ENCODE assay signal across 8 cellular contexts in the genomic region with DNA sequence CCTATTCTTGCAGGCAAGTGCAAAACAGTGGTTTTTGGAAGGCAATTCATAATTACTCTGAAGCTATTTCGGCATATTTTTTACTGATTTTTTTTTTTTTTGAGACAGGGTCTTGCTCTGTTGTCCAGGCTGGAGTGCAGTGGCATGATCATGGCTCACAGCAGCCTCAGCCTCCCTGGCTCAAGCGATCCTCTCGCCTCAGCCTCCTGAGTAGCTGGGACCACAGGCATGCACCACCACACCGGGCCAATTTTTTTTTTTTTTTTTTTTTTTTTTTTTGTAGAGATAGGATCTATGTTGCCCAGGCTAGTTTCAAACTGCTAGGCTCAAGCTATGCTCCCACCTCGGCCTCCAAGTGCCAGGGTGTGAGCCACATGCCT. TPM values are rescaled to one million over a fixed set of nuclear protein-coding genes. Genes with fewer than 3 reads are reported as not detected.
A peak's percentile ranks its signal among the peaks of the same experiment; 100 is the strongest.
DNase-seq lines count a peak whose midpoint lies in the region; ATAC-seq, FAIRE-seq and TF ChIP-seq lines count a peak whose summit lies in the region.
"Not testable (repeated sequence)": the region's sequence is repeated elsewhere in the genome, so short reads cannot be mapped to it uniquely, and the experiment has no call there.

No MANE protein-coding gene starts in this region.

- peak overlapping the region; percentile 75 for H3K27ac ChIP-seq in CD8-positive, alpha-beta T cell (ENCODE audit: low read depth, low read length)
- H3K27ac ChIP-seq in adrenal gland (peak overlapping the region; percentile 43 to 91 (median 79)), endothelial cell of umbilical vein (ENCODE audit: insufficient read depth, low read depth, low read length) (peak overlapping the region; percentile 82), layer of hippocampus (ENCODE audit: low read depth, low read length) (peak overlapping the region; percentile 71), osteoblast (ENCODE audit: low read depth, low read length) (peak overlapping the region; percentile 77), testis (peak overlapping the region; percentile 93 to 95)

- H3K4me1 ChIP-seq in CD8-positive, alpha-beta T cell (ENCODE audit: insufficient read depth, low read length), result peaks cover 32% of the 10 kb centered on the region
- peaks cover 5 to 39% of the 10 kb centered on the region in 2 donors for H3K4me1 ChIP-seq in adrenal gland (replicated peaks in 1 of 2)
- peaks cover 30% of the 10 kb centered on the region for H3K4me1 ChIP-seq in endothelial cell of umbilical vein (ENCODE audit: control insufficient read depth, extremely low read depth, insufficient read depth, low read length)
- H3K4me1 ChIP-seq in osteoblast (ENCODE audit: insufficient read depth, low read length), result peaks cover 31% of the 10 kb centered on the region
- H3K4me1 ChIP-seq in testis, result not testable (repeated sequence)

- intact Hi-C loops in CD8-positive, alpha-beta T cell (cut with DNase I, micrococcal nuclease); adrenal gland (cut with DNase I); endothelial cell of umbilical vein (cut with micrococcal nuclease); testis (cut with DNase I; ENCODE audit: low total_unique reads): not testable (repeated sequence)

- not testable (repeated sequence) for FAIRE-seq in endothelial cell of umbilical vein (lab: Jason Lieb, UNC)

- DNase-seq in CD8-positive, alpha-beta T cell; Jurkat, Clone E6-1 (ENCODE audit: low read depth, low spot score); T-helper 17 cell; adrenal gland; endothelial cell of umbilical vein (ENCODE audit: low read depth, low spot score); osteoblast (ENCODE audit: insufficient read length, low spot score, missing footprints); testis: not testable (repeated sequence)

- H4K20me1 ChIP-seq in endothelial cell of umbilical vein (replicated peaks; ENCODE audit: control insufficient read depth, extremely low read depth, insufficient read depth, low read length); osteoblast (ENCODE audit: insufficient read depth, low read length): not testable (repeated sequence)

- peaks cover 26% of the 10 kb centered on the region for H3K36me3 Mint-ChIP-seq in CD8-positive, alpha-beta T cell
- H3K36me3 Mint-ChIP-seq in T-helper 17 cell (ENCODE audit: low read depth), result not testable (repeated sequence)

- H3K4me1 Mint-ChIP-seq in CD8-positive, alpha-beta T cell (ENCODE audit: low read depth), result peaks cover 29% of the 10 kb centered on the region
- peaks cover 19% of the 10 kb centered on the region for H3K4me1 Mint-ChIP-seq in T-helper 17 cell

- H2AFZ ChIP-seq in endothelial cell of umbilical vein (ENCODE audit: low read depth, low read length), result not testable (repeated sequence)
- peak overlapping the region; percentile 46 for H2AFZ ChIP-seq in osteoblast (ENCODE audit: low read length)

- H3K27ac Mint-ChIP-seq in CD8-positive, alpha-beta T cell, result peak overlapping the region; percentile 95
- peak overlapping the region; percentile 96 for H3K27ac Mint-ChIP-seq in T-helper 17 cell

- dilution Hi-C loops in endothelial cell of umbilical vein (cut with MboI; ENCODE audit: extremely low pct_ligation_motif_present, low sequenced_read_pairs), result not testable (repeated sequence)

- H3K4me3 ChIP-seq in CD8-positive, alpha-beta T cell (ENCODE audit: low read depth, low read length), result peak overlapping the region; percentile 38
- peak overlapping the region; percentile 61 for H3K4me3 ChIP-seq in Jurkat, Clone E6-1 (ENCODE audit: low read length)
- H3K4me3 ChIP-seq in adrenal gland (peak overlapping the region in 1 of 4 donors; percentile 82), endothelial cell of umbilical vein (replicated peaks in 1 of 3; ENCODE audit: insufficient read depth in 1 of 3, low read depth in 1 of 3, low read length in 3 of 3) (peak overlapping the region in 1 of 3 experiments; percentile 55), osteoblast (ENCODE audit: insufficient read depth, low read length) (peak overlapping the region; percentile 93), testis (peak overlapping the region in 1 of 2 donors; percentile 94)

- not testable (repeated sequence) for H3K9me1 ChIP-seq in endothelial cell of umbilical vein (replicated peaks; ENCODE audit: control insufficient read depth, extremely low read depth, insufficient read depth, low read length)

- not testable (repeated sequence) for TF ChIP-seq CTCF in CD8-positive, alpha-beta T cell (IDR thresholded peaks at IDR 0.05); adrenal gland (IDR thresholded peaks at IDR 0.05); endothelial cell of umbilical vein (IDR thresholded peaks at IDR 0.05; ENCODE audit: extremely low read depth in 1 of 2, insufficient read depth in 1 of 2, low read depth in 1 of 2, low read length in 2 of 2); osteoblast (IDR thresholded peaks at IDR 0.05; ENCODE audit: extremely low read depth, low read depth, low read length); testis (IDR thresholded peaks at IDR 0.05)

- H3K27me3 ChIP-seq in CD8-positive, alpha-beta T cell (ENCODE audit: insufficient read depth, low read length); adrenal gland; endothelial cell of umbilical vein (ENCODE audit: control insufficient read depth in 2 of 2, insufficient read depth in 2 of 2, low read length in 2 of 2); layer of hippocampus (ENCODE audit: control insufficient read depth, insufficient read depth, low read length); osteoblast (ENCODE audit: insufficient read depth, low read length); testis: not testable (repeated sequence)

- H3K9ac ChIP-seq in endothelial cell of umbilical vein (replicated peaks; ENCODE audit: extremely low read depth, insufficient read depth, low read length), result peak overlapping the region; percentile 71

- not testable (repeated sequence) for H3K36me3 ChIP-seq in CD8-positive, alpha-beta T cell (ENCODE audit: insufficient read depth, low read length); testis (ENCODE audit: low read depth, missing control alignments)
- H3K36me3 ChIP-seq in adrenal gland (replicated peaks in 1 of 2) (peaks cover 0 to 16% of the 10 kb centered on the region in 2 donors), endothelial cell of umbilical vein (ENCODE audit: control insufficient read depth in 2 of 2, extremely low read depth in 1 of 2, insufficient read depth in 2 of 2, low read length in 2 of 2) (peaks cover 5 to 14% of the 10 kb centered on the region in 2 experiments), osteoblast (ENCODE audit: insufficient read depth, low read length) (peaks cover 26% of the 10 kb centered on the region)

- not testable (repeated sequence) for ATAC-seq in CD8-positive, alpha-beta T cell; T-helper 17 cell

- CTCF ChIA-PET in CD8-positive, alpha-beta T cell (lab: Charles Lee), result interaction anchor here (1.0 to 3.5 kb wide), 11 partner anchors 8 to 88 kb away, joined by 3 to 23 read pairs (median 4); no protein-coding TSS in a partner anchor
- CTCF ChIA-PET in endothelial cell of umbilical vein (lab: Charles Lee), result interaction anchor here (0.8 to 3.1 kb wide), 15 partner anchors 9 to 237 kb away, joined by 3 to 16 read pairs (median 5); no protein-coding TSS in a partner anchor

- 83 to 90% (median 87%) methylated on average over 5 of the region's 5 CpGs for WGBS in adrenal gland, 4 donors
- WGBS in testis, 2 donors, result 78 to 85% methylated on average over 5 of the region's 5 CpGs

- not testable (repeated sequence) for H3K9me3 ChIP-seq in CD8-positive, alpha-beta T cell (ENCODE audit: low read length); T-helper 17 cell (ENCODE audit: control insufficient read depth, low read length, poor library complexity, severe bottlenecking); adrenal gland (replicated peaks in 1 of 3); endothelial cell of umbilical vein (replicated peaks; ENCODE audit: control insufficient read depth, insufficient read depth, low read length); osteoblast (ENCODE audit: low read depth, low read length); testis

- TF ChIP-seq POLR2A in adrenal gland (IDR thresholded peaks at IDR 0.05); endothelial cell of umbilical vein (IDR thresholded peaks at IDR 0.05; ENCODE audit: low read depth, low read length); testis (IDR thresholded peaks at IDR 0.05): not testable (repeated sequence)

- POLR2A ChIA-PET in CD8-positive, alpha-beta T cell (lab: Charles Lee), result interaction anchor here (0.7 to 1.8 kb wide), 7 partner anchors 8 to 236 kb away, joined by 3 to 9 read pairs (median 4); no protein-coding TSS in a partner anchor
- POLR2A ChIA-PET in endothelial cell of umbilical vein (lab: Charles Lee), result interaction anchor here (1.5 to 1.8 kb wide), 2 partner anchors 10 to 17 kb away, joined by 3 to 5 read pairs; no protein-coding TSS in a partner anchor

- peak overlapping the region; percentile 93 for H3K4me3 Mint-ChIP-seq in CD8-positive, alpha-beta T cell
- H3K4me3 Mint-ChIP-seq in T-helper 17 cell, result peak overlapping the region; percentile 93

- not testable (repeated sequence) for BruUV-seq in endothelial cell of umbilical vein (replicated peaks; lab: Mats Ljungman, UMichigan)

- H3K79me2 ChIP-seq in endothelial cell of umbilical vein (ENCODE audit: control insufficient read depth, insufficient read depth, low read length) (peaks cover 34% of the 10 kb centered on the region), osteoblast (ENCODE audit: insufficient read depth, low read length) (peaks cover 41% of the 10 kb centered on the region)

- not testable (repeated sequence) for H3K9me3 Mint-ChIP-seq in CD8-positive, alpha-beta T cell

- not testable (repeated sequence) for H3K27me3 Mint-ChIP-seq in CD8-positive, alpha-beta T cell (ENCODE audit: low read depth); T-helper 17 cell

- peak overlapping the region; percentile 83 for H3K4me2 ChIP-seq in endothelial cell of umbilical vein (ENCODE audit: insufficient read depth, low read length)
- H3K4me2 ChIP-seq in osteoblast (ENCODE audit: insufficient read depth, low read length), result peak overlapping the region; percentile 79

RNA-seq across cellular contexts. Expression of gene SYNRG, which starts 0.8 kb away (rescaled TPM):
- total RNA-seq in CD8-positive, alpha-beta T cell, result 10 to 100 TPM; 46.4 to 47.0 TPM
- polyA plus RNA-seq in Jurkat, Clone E6-1 (2012; ENCODE audit: insufficient read depth, insufficient read length), result 28.3 TPM
- 10 to 100 TPM; 76.2 to 91.9 TPM for total RNA-seq in T-helper 17 cell
- 10 to 100 TPM; 21.7 to 45.7 (median 32.6) TPM for total RNA-seq in adrenal gland
- polyA plus RNA-seq in adrenal gland, result 10 to 100 TPM in 2 of 3 donors, 1 to 10 TPM in 1; 8.5 to 36.1 (median 10.7) TPM
- 42.2 and 43.3 TPM in 2 replicates for total RNA-seq in endothelial cell of umbilical vein
- 12.6 and 15.3 TPM in 2 replicates for polyA plus RNA-seq in endothelial cell of umbilical vein
- 12.9 and 14.8 TPM in 2 replicates for polyA plus RNA-seq in endothelial cell of umbilical vein (2011; cell fraction: cytosol; rRNA removed)
- 37.6 and 42.0 TPM in 2 replicates for polyA plus RNA-seq in endothelial cell of umbilical vein (2011; cell fraction: nucleus; rRNA removed)
- 25.4 and 30.1 TPM in 2 replicates for polyA plus RNA-seq in endothelial cell of umbilical vein (2012)
- polyA minus RNA-seq in endothelial cell of umbilical vein, result 56.7 and 57.5 TPM in 2 replicates
- polyA minus RNA-seq in endothelial cell of umbilical vein (2011; cell fraction: cytosol; rRNA and poly(A)+ RNA removed), result 10.3 TPM
- 39.0 and 61.9 TPM in 2 replicates for polyA minus RNA-seq in endothelial cell of umbilical vein (2011; cell fraction: nucleus; rRNA and poly(A)+ RNA removed)
- 23.9 and 24.8 TPM in 2 replicates for total RNA-seq in osteoblast
- total RNA-seq in testis, result 10 to 100 TPM; 50.1 to 54.6 TPM
- polyA plus RNA-seq in testis (ENCODE audit: insufficient read depth, low read depth, low replicate concordance), result 72.2 TPM

RNA-seq across cellular contexts. Expression of gene DDX52, which starts 33.2 kb away (rescaled TPM):
- 10 to 100 TPM; 33.6 to 35.1 TPM for total RNA-seq in CD8-positive, alpha-beta T cell
- polyA plus RNA-seq in Jurkat, Clone E6-1 (2012; ENCODE audit: insufficient read depth, insufficient read length), result 32.9 TPM
- total RNA-seq in T-helper 17 cell (10 to 100 TPM; 23.2 to 31.7 TPM), adrenal gland (10 to 100 TPM in 7 of 8 donors, 1 to 10 TPM in 1; 8.4 to 21.6 (median 19.1) TPM), endothelial cell of umbilical vein (48.4 and 58.4 TPM in 2 replicates), osteoblast (29.2 and 29.3 TPM in 2 replicates), testis (10 to 100 TPM; 25.5 to 31.7 TPM)
- polyA plus RNA-seq in adrenal gland (10 to 100 TPM in 2 of 3 donors, 1 to 10 TPM in 1; 7.2 to 24.8 (median 11.3) TPM), endothelial cell of umbilical vein (10.8 and 12.5 TPM in 2 replicates), testis (ENCODE audit: insufficient read depth, low read depth, low replicate concordance) (14.0 TPM)
- 15.3 and 16.2 TPM in 2 replicates for polyA plus RNA-seq in endothelial cell of umbilical vein (2011; cell fraction: cytosol; rRNA removed)
- polyA plus RNA-seq in endothelial cell of umbilical vein (2011; cell fraction: nucleus; rRNA removed), result 52.7 and 59.5 TPM in 2 replicates
- polyA plus RNA-seq in endothelial cell of umbilical vein (2012), result 27.9 and 35.6 TPM in 2 replicates
- 27.6 and 31.2 TPM in 2 replicates for polyA minus RNA-seq in endothelial cell of umbilical vein
- polyA minus RNA-seq in endothelial cell of umbilical vein (2011; cell fraction: cytosol; rRNA and poly(A)+ RNA removed), result 8.8 TPM
- 54.5 and 81.2 TPM in 2 replicates for polyA minus RNA-seq in endothelial cell of umbilical vein (2011; cell fraction: nucleus; rRNA and poly(A)+ RNA removed)
